Comparison of ENCODE assay signal across 8 cellular contexts in the genomic region with DNA sequence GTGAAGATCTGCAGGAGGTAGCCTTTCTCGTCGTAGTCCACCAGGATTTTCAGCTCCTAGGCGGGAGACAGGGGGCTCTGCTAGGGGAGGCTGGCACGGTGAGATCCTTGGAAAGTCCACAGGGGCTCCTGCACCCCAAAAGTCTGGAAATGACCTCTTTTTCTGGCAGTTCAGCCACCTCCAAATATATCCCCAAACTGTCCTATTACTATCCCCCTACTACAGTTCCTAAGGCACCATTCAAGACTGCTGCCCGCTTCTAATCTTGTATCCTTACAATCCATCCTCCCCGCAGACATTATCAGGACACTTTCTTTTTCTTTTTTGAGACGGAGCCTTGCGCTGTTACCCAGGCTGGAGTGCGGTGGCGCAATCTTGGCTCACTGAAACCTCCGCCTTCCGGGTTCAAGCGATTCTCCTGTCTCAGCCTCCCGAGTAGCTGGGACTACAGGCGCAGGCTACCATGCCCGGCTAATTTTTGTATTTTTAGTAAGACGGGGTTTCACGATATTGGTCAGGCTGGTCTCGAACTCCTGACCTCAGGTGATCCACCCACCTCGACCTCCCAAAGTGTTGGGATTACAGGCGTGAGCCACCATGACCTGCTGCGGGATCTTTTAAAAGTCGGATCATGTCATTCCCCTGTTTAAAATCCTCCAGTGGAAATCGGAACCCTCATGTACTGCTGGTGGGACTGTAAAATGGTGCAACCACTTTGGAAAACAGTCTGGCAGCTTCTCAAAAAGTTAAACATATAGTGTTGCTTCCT. TPM values are rescaled to one million over a fixed set of nuclear protein-coding genes. Genes with fewer than 3 reads are reported as not detected.
A peak's percentile ranks its signal among the peaks of the same experiment; 100 is the strongest.
DNase-seq lines count a peak whose midpoint lies in the region; ATAC-seq, FAIRE-seq and TF ChIP-seq lines count a peak whose summit lies in the region.

No MANE protein-coding gene starts in this region.

- POLR2A ChIA-PET in Caco-2 (lab: Charles Lee) = no interaction called here

- no peaks in the 10 kb centered on the region for H3K9me3 Mint-ChIP-seq in Caco-2 (ENCODE audit: unreplicated experiment)
- no peaks in the 10 kb centered on the region for H3K9me3 Mint-ChIP-seq in effector memory CD8-positive, alpha-beta T cell
- H3K9me3 Mint-ChIP-seq in osteocyte (ENCODE audit: unreplicated experiment) = no peaks in the 10 kb centered on the region

- H3K4me1 ChIP-seq in Caco-2 = 0 out of 2 replicates have a peak, but pooled peaks cover 4% of the 10 kb centered on the region

- intact Hi-C loops in Caco-2 (cut with micrococcal nuclease; ENCODE audit: unreplicated experiment) = loop anchor here (1.0 to 2.0 kb wide), 2 partner anchors 45 to 48 kb away; partner anchors contain the start of gene PSMD9

- CTCF ChIA-PET in Caco-2 (lab: Charles Lee) = interaction anchor here (2.8 kb wide), 1 partner anchor 46 kb away, joined by 17 read pairs; the partner anchor contains the start of gene RHOF

- H3K27me3 Mint-ChIP-seq in Caco-2 (ENCODE audit: insufficient read depth, unreplicated experiment) (no peaks in the 10 kb centered on the region), osteocyte (ENCODE audit: unreplicated experiment) (no peaks in the 10 kb centered on the region)
- H3K27me3 Mint-ChIP-seq in effector memory CD8-positive, alpha-beta T cell = no peaks in the 10 kb centered on the region

- no peak for TF ChIP-seq CTCF in Caco-2 (IDR thresholded peaks at IDR 0.05; ENCODE audit: insufficient read depth in 1 of 2, low read depth in 1 of 2, low read length in 1 of 2, severe bottlenecking in 1 of 2, unreplicated experiment in 1 of 2)
- no peak for TF ChIP-seq CTCF in osteocyte (IDR thresholded peaks at IDR 0.05)

- peak overlapping the region; percentile 86 for H3K4me3 Mint-ChIP-seq in Caco-2 (ENCODE audit: unreplicated experiment)
- peak overlapping the region; percentile 95 to 98 for H3K4me3 Mint-ChIP-seq in effector memory CD8-positive, alpha-beta T cell
- H3K4me3 Mint-ChIP-seq in osteocyte (ENCODE audit: unreplicated experiment) = peak overlapping the region; percentile 93

- no peaks in the 10 kb centered on the region for H3K36me3 ChIP-seq in Caco-2 (ENCODE audit: control insufficient read depth, insufficient read depth, low read length)

- ATAC-seq in effector memory CD8-positive, alpha-beta T cell (replicated peaks) = no peak
- ATAC-seq in GM19395 (IDR thresholded peaks at IDR 0.05; ENCODE audit: unreplicated experiment) = no peak

- H3K4me3 ChIP-seq in Caco-2 (ENCODE audit: low read depth, low read length) = peak overlapping the region; percentile 63

- TSS peak; percentile 87 for BruUV-seq in Caco-2 (replicated peaks; lab: Mats Ljungman, UMichigan)

- H3K27me3 ChIP-seq in Caco-2 (replicated peaks; ENCODE audit: control insufficient read depth, insufficient read depth, low read length) = no peaks in the 10 kb centered on the region

- peaks cover 7% of the 10 kb centered on the region for H3K36me3 Mint-ChIP-seq in Caco-2 (ENCODE audit: insufficient read depth, unreplicated experiment)
- H3K36me3 Mint-ChIP-seq in effector memory CD8-positive, alpha-beta T cell (ENCODE audit: insufficient read depth) = peaks cover 4% of the 10 kb centered on the region
- H3K36me3 Mint-ChIP-seq in osteocyte (ENCODE audit: unreplicated experiment) = no peaks in the 10 kb centered on the region

- FAIRE-seq in frontal cortex (lab: Jason Lieb, UNC) = no peak

- no peaks in the 10 kb centered on the region for H3K9me3 ChIP-seq in Caco-2

- H3K4me1 Mint-ChIP-seq in Caco-2 (ENCODE audit: low read depth, unreplicated experiment) (peaks cover 10% of the 10 kb centered on the region), osteocyte (ENCODE audit: unreplicated experiment) (peaks cover 10% of the 10 kb centered on the region)
- H3K4me1 Mint-ChIP-seq in effector memory CD8-positive, alpha-beta T cell (ENCODE audit: low read depth in 2 of 2) = peaks cover 13 to 16% of the 10 kb centered on the region in 2 donors

- peak overlapping the region; percentile 72 for H3K27ac Mint-ChIP-seq in Caco-2 (ENCODE audit: unreplicated experiment)
- H3K27ac Mint-ChIP-seq in effector memory CD8-positive, alpha-beta T cell = peak overlapping the region; percentile 84 to 90
- peak overlapping the region; percentile 85 for H3K27ac Mint-ChIP-seq in osteocyte (ENCODE audit: unreplicated experiment)

- DNase-seq in Caco-2 (no peak), NOMO-1 treated with DMSO at 0.1 percent for 48 hours (lab: John Stamatoyannopoulos, UW; ENCODE audit: unreplicated experiment) (peak; percentile 26), osteocyte (ENCODE audit: extremely low spot score, unreplicated experiment) (no peak), NCI-H128 (lab: John Stamatoyannopoulos, UW; ENCODE audit: unreplicated experiment) (no peak), frontal cortex (ENCODE audit: low spot score in 2 of 2) (no peak), AG08395 (ENCODE audit: low spot score) (no peak)
- no peak for DNase-seq in effector memory CD8-positive, alpha-beta T cell

RNA-seq across cellular contexts. Expression of gene HPD, which starts 18.5 kb away (rescaled TPM):
- total RNA-seq in Caco-2 (2022) (0.20 TPM in 1 of 2 replicates, not detected in the other), osteocyte (not detected in 2 replicates), frontal cortex (not detected)

RNA-seq across cellular contexts. Expression of gene SETD1B, which starts 36.4 kb away (rescaled TPM):
- total RNA-seq in Caco-2 (2022) (16.8 and 17.6 TPM in 2 replicates), osteocyte (21.0 and 21.8 TPM in 2 replicates), frontal cortex (2.4 TPM)

RNA-seq across cellular contexts. Expression of gene RHOF, which starts 46.7 kb away (rescaled TPM):
- total RNA-seq in Caco-2 (2022) (33.8 and 36.7 TPM in 2 replicates), osteocyte (11.3 and 11.9 TPM in 2 replicates), frontal cortex (13.0 TPM)

RNA-seq across cellular contexts. Expression of gene PSMD9, which starts 48.4 kb away (rescaled TPM):
- 53.0 and 63.3 TPM in 2 replicates for total RNA-seq in Caco-2 (2022)
- total RNA-seq in osteocyte = 58.0 and 63.5 TPM in 2 replicates
- total RNA-seq in frontal cortex = 12.6 TPM
